In genomic region chr4:8384397-8385060, GRCh38 we compare ENCODE assay signal across 27 cellular contexts. TPM values are rescaled to one million over a fixed set of nuclear protein-coding genes. Genes with fewer than 3 reads are reported as not detected.
A peak's percentile ranks its signal among the peaks of the same experiment; 100 is the strongest.
DNase-seq lines count a peak whose midpoint lies in the region; ATAC-seq, FAIRE-seq and TF ChIP-seq lines count a peak whose summit lies in the region.
"Had no signal": no experiment of that assay in that cellular context is flagged by ENCODE, and none has a peak within 500 bp of the region (broad histone marks: within the 10 kb centered on the region; RNA-seq: fewer than 3 reads in every experiment).

No MANE protein-coding gene starts in this region.

- intact Hi-C loops in spleen (cut with DNase I; ENCODE audit: low total_unique reads) = no loop called here

- no peak overlapping the region for H2BK120ac ChIP-seq in H9 (ENCODE audit: low read depth, low read length, poor library complexity, severe bottlenecking)

- H3K27me3 Mint-ChIP-seq in H9 (ENCODE audit: low read depth) (no peaks in the 10 kb centered on the region; the same call in 1 of the 2 replicates), chondrocyte (ENCODE audit: low read depth) (no peaks in the 10 kb centered on the region), mesothelial cell of epicardium (ENCODE audit: low read depth) (no peaks in the 10 kb centered on the region)
- H3K27me3 Mint-ChIP-seq: activated CD4-positive, alpha-beta T cell treated with anti-CD3 and anti-CD28 coated beads, Interleukin-2, amount 10 ng/mL, durations not matched to agents 24 days and 14 days; activated naive CD8-positive, alpha-beta T cell treated with anti-CD3 and anti-CD28 coated beads, Interleukin-2, amount 50 U/mL, for 24 hours; stimulated activated naive CD8-positive, alpha-beta T cell treated with anti-CD3 and anti-CD28 coated beads, Interleukin-15, Interleukin-2, amounts not matched to agents 100 ng/mL and 50 ng/mL, for 24 hours had no signal

- no peaks in the 10 kb centered on the region for H3K79me1 ChIP-seq in H9 (ENCODE audit: insufficient read depth, low read depth, low read length, poor library complexity, severe bottlenecking)

- H3K9me3 ChIP-seq in H9 (ENCODE audit: control insufficient read depth, low read depth, low read length) (no peaks in the 10 kb centered on the region), spleen (no peaks in the 10 kb centered on the region)
- H3K9me3 ChIP-seq: MG63, prostate gland, thoracic aorta had no signal

- no peak overlapping the region for H2AK5ac ChIP-seq in H9 (ENCODE audit: insufficient read length, low read length)

- H2BK20ac ChIP-seq in H9 (ENCODE audit: low read depth, low read length, poor library complexity, severe bottlenecking) = no peak overlapping the region

- H3K4me3 ChIP-seq in spleen = no peak overlapping the region
- H3K4me3 ChIP-seq: dorsolateral prefrontal cortex, MG63, prostate gland, thoracic aorta had no signal

- no peak overlapping the region for H4K91ac ChIP-seq in H9 (ENCODE audit: insufficient read length, low read depth, low read length)

- no peak for TF ChIP-seq POLR2A in spleen (IDR thresholded peaks at IDR 0.05)

- no peak overlapping the region for H3K4ac ChIP-seq in H9 (ENCODE audit: low read depth, low read length)

- no peak overlapping the region for H3K9ac ChIP-seq in H9 (ENCODE audit: extremely low read depth, insufficient read length, low read length)

- H2BK12ac ChIP-seq in H9 (ENCODE audit: insufficient read length, low read depth, low read length) = no peak overlapping the region

- H3K36me3 Mint-ChIP-seq in H9 (ENCODE audit: insufficient read depth in 1 of 3, low read depth in 3 of 3) = peaks cover 3 to 6% (median 6%) of the 10 kb centered on the region in 3 experiments; a peak in 3 of 7 replicates
- H3K36me3 Mint-ChIP-seq in chondrocyte (ENCODE audit: low read depth) = peaks cover 29% of the 10 kb centered on the region
- peaks cover 18% of the 10 kb centered on the region for H3K36me3 Mint-ChIP-seq in mesothelial cell of epicardium

- H3K4me2 ChIP-seq in H9 (ENCODE audit: insufficient read depth, insufficient read length, low read length) = no peak overlapping the region

- no peaks in the 10 kb centered on the region for H3K23me2 ChIP-seq in H9 (ENCODE audit: insufficient read length, low read depth, low read length, poor library complexity, severe bottlenecking)

- H3K4me3 Mint-ChIP-seq in H9 (no peak overlapping the region), chondrocyte (ENCODE audit: unreplicated experiment) (no peak overlapping the region), mesothelial cell of epicardium (no peak overlapping the region)
- H3K4me3 Mint-ChIP-seq: activated CD4-positive, alpha-beta T cell treated with anti-CD3 and anti-CD28 coated beads, Interleukin-2, amount 10 ng/mL, durations not matched to agents 24 days and 14 days; activated naive CD8-positive, alpha-beta T cell treated with anti-CD3 and anti-CD28 coated beads, Interleukin-2, amount 50 U/mL, for 24 hours; activated T-cell treated with anti-CD3 and anti-CD28 coated beads, Interleukin-2, amount 50 U/mL, for 4 hours; stimulated activated naive CD8-positive, alpha-beta T cell treated with anti-CD3 and anti-CD28 coated beads, Interleukin-15, Interleukin-2, amounts not matched to agents 100 ng/mL and 50 ng/mL, for 24 hours had no signal

- no peak overlapping the region for H3T11ph ChIP-seq in H9 (ENCODE audit: low read length)

- DNase-seq in H9 = no peak
- peak; percentile 65 for DNase-seq in chondrocyte (ENCODE audit: low spot score)
- no peak for DNase-seq in mesothelial cell of epicardium (ENCODE audit: low spot score in 2 of 2, unreplicated experiment in 2 of 2)
- peak; percentile 60 for DNase-seq in spleen
- no peak for DNase-seq in HTR-8/SVneo (ENCODE audit: insufficient read length, low spot score)
- DNase-seq: ACHN; activated CD4-positive, alpha-beta T cell treated with anti-CD3 and anti-CD28 coated beads, Interleukin-2, amount 10 ng/mL, durations not matched to agents 24 days and 14 days; activated naive CD8-positive, alpha-beta T cell treated with anti-CD3 and anti-CD28 coated beads, Interleukin-2, amount 50 U/mL, for 24 hours; activated T-cell treated with anti-CD3 and anti-CD28 coated beads, Interleukin-2, amount 50 U/mL, for 4 hours; central memory CD4-positive, alpha-beta T cell; GDM1; HCEC 1CT; MG63; NCI-H1105 treated with DMSO at 0.1 percent for 48 hours; NCI-H2029 treated with DMSO at 0.1 percent for 48 hours; NCI-H345; NCI-H774; SHP77 treated with DMSO at 0.1 percent for 48 hours; SW 1271; T-helper 9 cell had no signal

- no CpG with 5 or more reads among the region's 26 CpGs for WGBS in H9 (ENCODE audit: extremely low coverage, insufficient read length, low lambda C conversion rate)
- WGBS in spleen, 5 donors = 90 to 94% (median 93%) methylated on average over 23 to 26 of the region's 26 CpGs

- ATAC-seq in esophagus mucosa (no peak), GM18867 (IDR thresholded peaks at IDR 0.05; ENCODE audit: unreplicated experiment) (no peak)
- ATAC-seq: activated naive CD8-positive, alpha-beta T cell treated with anti-CD3 and anti-CD28 coated beads, Interleukin-2, amount 50 U/mL, for 24 hours; activated T-cell treated with anti-CD3 and anti-CD28 coated beads, Interleukin-2, amount 50 U/mL, for 4 hours had no signal

- H3K4me1 Mint-ChIP-seq in H9 (peaks cover 3 to 4% of the 10 kb centered on the region in 2 experiments; a peak in 2 of 4 replicates), chondrocyte (ENCODE audit: low read depth) (peaks cover 14% of the 10 kb centered on the region), mesothelial cell of epicardium (no peaks in the 10 kb centered on the region)
- H3K4me1 Mint-ChIP-seq: activated CD4-positive, alpha-beta T cell treated with anti-CD3 and anti-CD28 coated beads, Interleukin-2, amount 10 ng/mL, durations not matched to agents 24 days and 14 days; activated naive CD8-positive, alpha-beta T cell treated with anti-CD3 and anti-CD28 coated beads, Interleukin-2, amount 50 U/mL, for 24 hours had no signal

- no peak overlapping the region for H3K56ac ChIP-seq in H9 (ENCODE audit: insufficient read length, low read depth, low read length)

- H3K27me3 ChIP-seq in H9 (ENCODE audit: insufficient read depth, low read length) (no peaks in the 10 kb centered on the region), spleen (replicated peaks in 1 of 7) (no peaks in the 10 kb centered on the region)
- H3K27me3 ChIP-seq: dorsolateral prefrontal cortex, MG63 had no signal

- H4K8ac ChIP-seq in H9 (replicated peaks; ENCODE audit: insufficient read length, low read depth, low read length) = no peak overlapping the region

- H2BK15ac ChIP-seq in H9 (ENCODE audit: low read depth, low read length) = no peak overlapping the region

- H3K27ac Mint-ChIP-seq in H9 = peak overlapping the region; percentile 29 to 75 (median 46); a peak in 2 of 7 replicates
- H3K27ac Mint-ChIP-seq in chondrocyte (ENCODE audit: unreplicated experiment) = peak overlapping the region; percentile 18
- H3K27ac Mint-ChIP-seq in mesothelial cell of epicardium = peak overlapping the region; percentile 30
- H3K27ac Mint-ChIP-seq: activated CD4-positive, alpha-beta T cell treated with anti-CD3 and anti-CD28 coated beads, Interleukin-2, amount 10 ng/mL, durations not matched to agents 24 days and 14 days; activated naive CD8-positive, alpha-beta T cell treated with anti-CD3 and anti-CD28 coated beads, Interleukin-2, amount 50 U/mL, for 24 hours had no signal

- H4K5ac ChIP-seq in H9 (ENCODE audit: insufficient read length, low read depth, low read length) = no peak overlapping the region

- no peak overlapping the region for H3K18ac ChIP-seq in H9 (ENCODE audit: insufficient read length, low read depth, low read length)

- H2AFZ ChIP-seq in H9 (ENCODE audit: low read length) = no peak overlapping the region

- no peak overlapping the region for H3K14ac ChIP-seq in H9 (ENCODE audit: insufficient read depth, low read length)

- H3K36me3 ChIP-seq in spleen = peaks cover 0 to 93% (median 40%) of the 10 kb centered on the region in 6 donors

- H3K79me2 ChIP-seq in H9 (ENCODE audit: insufficient read depth, low read length) = no peaks in the 10 kb centered on the region

- no peaks in the 10 kb centered on the region for H4K20me1 ChIP-seq in H9 (ENCODE audit: control insufficient read depth, insufficient read depth, insufficient read length)

- no peak overlapping the region for H3K23ac ChIP-seq in H9 (ENCODE audit: insufficient read length, low read depth, low read length)

- H3K4me1 ChIP-seq in H9 (ENCODE audit: insufficient read depth, low read length) (no peaks in the 10 kb centered on the region), spleen (no peaks in the 10 kb centered on the region)
- H3K4me1 ChIP-seq: prostate gland had no signal

- no peak overlapping the region for H2BK5ac ChIP-seq in H9 (ENCODE audit: insufficient read length, low read length)

- FAIRE-seq in HTR-8/SVneo (lab: Jason Lieb, UNC) = no peak

- H3K9me3 Mint-ChIP-seq in H9 (no peaks in the 10 kb centered on the region), chondrocyte (ENCODE audit: low read depth) (no peaks in the 10 kb centered on the region), mesothelial cell of epicardium (no peaks in the 10 kb centered on the region)
- H3K9me3 Mint-ChIP-seq: activated CD4-positive, alpha-beta T cell treated with anti-CD3 and anti-CD28 coated beads, Interleukin-2, amount 10 ng/mL, durations not matched to agents 24 days and 14 days; activated naive CD8-positive, alpha-beta T cell treated with anti-CD3 and anti-CD28 coated beads, Interleukin-2, amount 50 U/mL, for 24 hours; activated T-cell treated with anti-CD3 and anti-CD28 coated beads, Interleukin-2, amount 50 U/mL, for 4 hours; stimulated activated naive CD8-positive, alpha-beta T cell treated with anti-CD3 and anti-CD28 coated beads, Interleukin-15, Interleukin-2, amounts not matched to agents 100 ng/mL and 50 ng/mL, for 24 hours had no signal

- TF ChIP-seq CTCF in H9 (conservative IDR thresholded peaks at IDR 0.05) = no peak
- TF ChIP-seq CTCF in chondrocyte (IDR thresholded peaks at IDR 0.05) = no peak
- no peak for TF ChIP-seq CTCF in mesothelial cell of epicardium (IDR thresholded peaks at IDR 0.05; ENCODE audit: unreplicated experiment)
- no peak for TF ChIP-seq CTCF in spleen (IDR thresholded peaks at IDR 0.05 in 8 of 11, conservative IDR thresholded peaks at IDR 0.05 in 3 of 11)

- no peak overlapping the region for H3K27ac ChIP-seq in H9 (ENCODE audit: insufficient read length, low read depth, low read length)
- no peak overlapping the region for H3K27ac ChIP-seq in spleen
- H3K27ac ChIP-seq: dorsolateral prefrontal cortex, prostate gland, thoracic aorta, VCaP had no signal

RNA-seq across cellular contexts. Expression of gene ACOX3, which starts 56.0 kb away (rescaled TPM):
- total RNA-seq in H9 (2021) (13.1 and 13.8 TPM in 2 replicates), chondrocyte (34.8 to 51.6 TPM (median 44.0 TPM) in 3 replicates), mesothelial cell of epicardium (57.5 to 60.0 TPM (median 59.7 TPM) in 3 replicates), spleen (10 to 100 TPM; 16.1 to 26.5 (median 21.7) TPM), esophagus mucosa (48.0 TPM)
- 10 to 100 TPM; 11.3 to 16.1 (median 15.0) TPM for polyA plus RNA-seq in spleen

RNA-seq across cellular contexts. Expression of gene TRMT44, which starts 56.0 kb away (rescaled TPM):
- total RNA-seq in H9 (2021) = 22.8 and 28.3 TPM in 2 replicates
- total RNA-seq in chondrocyte = 12.4 to 18.0 TPM (median 15.6 TPM) in 3 replicates
- total RNA-seq in mesothelial cell of epicardium = 37.9 to 41.7 TPM (median 41.2 TPM) in 3 replicates
- 10 to 100 TPM; 18.9 to 28.3 (median 25.2) TPM for total RNA-seq in spleen
- polyA plus RNA-seq in spleen = 1 to 10 TPM; 5.7 to 8.0 (median 5.9) TPM
- 15.7 TPM for total RNA-seq in esophagus mucosa

Comparison
In these comparisons a context has a peak if more than half of its experiments do, and no peak if none do; other contexts are left out.
1. DNase-seq: peak in chondrocyte (single experiment) and spleen (single experiment); none in H9 (single experiment), mesothelial cell of epicardium (0 of 2) and HTR-8/SVneo (single experiment).
2. Peak in every context shown above with its lines, with median percentiles within 50 percentile points of each other: H3K27ac Mint-ChIP-seq.